19 cellular contexts compared by ENCODE assay signal in the genomic region with DNA sequence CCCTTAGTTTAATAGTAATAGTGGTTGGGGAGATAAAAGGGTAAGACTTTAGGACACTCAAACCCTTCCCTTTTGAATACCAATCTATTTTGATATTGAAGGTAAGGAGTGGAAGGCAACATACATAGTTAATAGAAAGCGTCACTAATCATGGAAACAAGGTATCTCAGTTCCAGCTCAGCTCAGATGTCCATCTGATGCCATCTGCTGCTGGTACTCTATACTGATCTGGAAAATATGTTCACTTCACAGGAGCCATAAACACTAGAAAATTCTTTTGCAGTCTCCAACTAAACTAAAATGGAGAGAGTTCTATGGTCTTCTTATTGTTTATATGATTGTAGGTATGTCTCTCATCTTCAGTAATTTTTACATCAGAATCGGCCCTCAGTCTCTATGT.
A peak's percentile ranks its signal among the peaks of the same experiment; 100 is the strongest.
DNase-seq lines count a peak whose midpoint lies in the region; ATAC-seq, FAIRE-seq and TF ChIP-seq lines count a peak whose summit lies in the region.
"Had no signal": no experiment of that assay in that cellular context is flagged by ENCODE, and none has a peak within 500 bp of the region (broad histone marks: within the 10 kb centered on the region; RNA-seq: fewer than 3 reads in every experiment).

No MANE protein-coding gene starts in this region.

- H3K9me3 ChIP-seq in BE2C = no peaks in the 10 kb centered on the region
- H3K9me3 ChIP-seq in OCI-LY3 (ENCODE audit: insufficient read depth, low read length) = no peaks in the 10 kb centered on the region
- H3K9me3 ChIP-seq in hepatocyte (ENCODE audit: low read depth) = no peaks in the 10 kb centered on the region
- peaks cover 0 to 2% of the 10 kb centered on the region in 2 donors for H3K9me3 ChIP-seq in kidney (ENCODE audit: control insufficient read depth in 1 of 2, low read length in 2 of 2)
- H3K9me3 ChIP-seq: BLaER1 treated with 17β-estradiol and CSF1 and Interleukin-3, amounts not matched to agents 10 nM and 100 nM had no signal

- no peak for DNase-seq in BE2C
- peak; percentile 3 for DNase-seq in ELR (ENCODE audit: low read depth)
- DNase-seq in hepatocyte (ENCODE audit: low spot score) = peak; percentile 4
- DNase-seq in activated T-cell treated with anti-CD3 and anti-CD28 coated beads, Interleukin-2, amount 50 U/mL, for 48 hours = no peak
- DNase-seq in kidney = no peak
- DNase-seq: ACHN; CD4-positive, alpha-beta memory T cell; EL; H9; NCI-H1092; NCI-H1436 treated with DMSO at 0.1 percent for 48 hours; NCI-H2029; NCI-H2171 treated with DMSO at 0.1 percent for 48 hours; NCI-H524 treated with DMSO at 0.1 percent for 48 hours; SIG-M5 had no signal

- no peaks in the 10 kb centered on the region for H3K36me3 ChIP-seq in BE2C
- no peaks in the 10 kb centered on the region for H3K36me3 ChIP-seq in OCI-LY3 (replicated peaks; ENCODE audit: low read depth, low read length)
- no peaks in the 10 kb centered on the region for H3K36me3 ChIP-seq in hepatocyte (replicated peaks; ENCODE audit: insufficient read depth, low read depth)
- no peaks in the 10 kb centered on the region for H3K36me3 ChIP-seq in kidney (ENCODE audit: control insufficient read depth in 1 of 2, insufficient read depth in 2 of 2, low read length in 2 of 2)
- H3K36me3 ChIP-seq: BLaER1 treated with 17β-estradiol and CSF1 and Interleukin-3, amounts not matched to agents 10 nM and 100 nM had no signal

- H3K4me1 ChIP-seq in BE2C (no peaks in the 10 kb centered on the region), OCI-LY3 (ENCODE audit: low read length) (no peaks in the 10 kb centered on the region), hepatocyte (ENCODE audit: insufficient read depth) (no peaks in the 10 kb centered on the region), kidney (ENCODE audit: control insufficient read depth in 1 of 2, insufficient read depth in 1 of 2, low read depth in 1 of 2, low read length in 2 of 2) (no peaks in the 10 kb centered on the region)
- H3K4me1 ChIP-seq: BLaER1 treated with 17β-estradiol and CSF1 and Interleukin-3, amounts not matched to agents 10 nM and 100 nM had no signal

- intact Hi-C loops in kidney (cut with DNase I) = no loop called here

- no peak for FAIRE-seq in kidney (lab: Jason Lieb, UNC)

- no peak overlapping the region for H2AFZ ChIP-seq in OCI-LY3 (ENCODE audit: low read depth, low read length)
- no peak overlapping the region for H2AFZ ChIP-seq in hepatocyte

- no peaks in the 10 kb centered on the region for H3K27me3 ChIP-seq in BE2C
- H3K27me3 ChIP-seq in OCI-LY3 (ENCODE audit: low read depth, low read length) = no peaks in the 10 kb centered on the region
- H3K27me3 ChIP-seq in hepatocyte = no peaks in the 10 kb centered on the region
- H3K27me3 ChIP-seq: BLaER1 treated with 17β-estradiol and CSF1 and Interleukin-3, amounts not matched to agents 10 nM and 100 nM had no signal

- H3K27ac ChIP-seq in OCI-LY3 (ENCODE audit: low read length) (no peak overlapping the region), hepatocyte (no peak overlapping the region), kidney (ENCODE audit: low read depth in 2 of 2, low read length in 2 of 2) (no peak overlapping the region)
- H3K27ac ChIP-seq: BLaER1 treated with 17β-estradiol and CSF1 and Interleukin-3, amounts not matched to agents 10 nM and 100 nM; RWPE1 had no signal

- no peak overlapping the region for H3K9ac ChIP-seq in OCI-LY3 (ENCODE audit: low read length)
- H3K9ac ChIP-seq in kidney (ENCODE audit: low read length in 2 of 2) = no peak overlapping the region
- H3K9ac ChIP-seq: BLaER1 treated with 17β-estradiol and CSF1 and Interleukin-3, amounts not matched to agents 10 nM and 100 nM had no signal

- TF ChIP-seq CTCF in BE2C (IDR thresholded peaks at IDR 0.05; ENCODE audit: low read depth, low read length) = 0 out of 2 replicates have a peak, but pooled peaks have one; percentile 6
- peak; percentile 30 for TF ChIP-seq CTCF in OCI-LY3 (IDR thresholded peaks at IDR 0.05; ENCODE audit: low read depth, low read length)
- TF ChIP-seq CTCF in hepatocyte (IDR thresholded peaks at IDR 0.05; ENCODE audit: poor library complexity) = peak; percentile 8
- TF ChIP-seq CTCF in kidney (IDR thresholded peaks at IDR 0.05; ENCODE audit: borderline replicate concordance, extremely low read depth, insufficient read depth) = no peak

- H3K4me3 ChIP-seq in BE2C (ENCODE audit: low read depth, low read length) = no peak overlapping the region
- no peak overlapping the region for H3K4me3 ChIP-seq in OCI-LY3 (ENCODE audit: low read length)
- H3K4me3 ChIP-seq in hepatocyte = no peak overlapping the region
- H3K4me3 ChIP-seq in kidney (ENCODE audit: low read length in 2 of 2) = no peak overlapping the region
- H3K4me3 ChIP-seq: BLaER1 treated with 17β-estradiol and CSF1 and Interleukin-3, amounts not matched to agents 10 nM and 100 nM had no signal

- no peak overlapping the region for H3K4me2 ChIP-seq in OCI-LY3 (ENCODE audit: low read length)
- H3K4me2 ChIP-seq in hepatocyte = no peak overlapping the region
- H3K4me2 ChIP-seq: BLaER1 treated with 17β-estradiol and CSF1 and Interleukin-3, amounts not matched to agents 10 nM and 100 nM had no signal

- no peaks in the 10 kb centered on the region for H4K20me1 ChIP-seq in OCI-LY3 (ENCODE audit: insufficient read depth, low read length)
- H4K20me1 ChIP-seq in hepatocyte (ENCODE audit: insufficient read depth, poor library complexity, severe bottlenecking) = no peaks in the 10 kb centered on the region
- H4K20me1 ChIP-seq: BLaER1 treated with 17β-estradiol and CSF1 and Interleukin-3, amounts not matched to agents 10 nM and 100 nM had no signal

- ATAC-seq in HG03520 (IDR thresholded peaks at IDR 0.05; ENCODE audit: unreplicated experiment) = no peak

- no peaks in the 10 kb centered on the region for H3K9me2 ChIP-seq in hepatocyte (replicated peaks; ENCODE audit: insufficient read depth)

- 91% methylated on average over 2 of the region's 2 CpGs for WGBS in hepatocyte (ENCODE audit: low lambda C conversion rate, missing lambda C conversion rate)

- H3K79me2 ChIP-seq in OCI-LY3 (ENCODE audit: low read length) (no peaks in the 10 kb centered on the region), hepatocyte (no peaks in the 10 kb centered on the region)

Comparison
In these comparisons a context has a peak if more than half of its experiments do, and no peak if none do; other contexts are left out.
1. DNase-seq: peak in ELR (single experiment) and hepatocyte (single experiment); none in BE2C (single experiment), activated T-cell treated with anti-CD3 and anti-CD28 coated beads, Interleukin-2, amount 50 U/mL, for 48 hours (0 of 2) and kidney (single experiment).